15 cellular contexts compared by ENCODE assay signal in genomic region chr9:14907360-14907685, GRCh38. TPM values are rescaled to one million over a fixed set of nuclear protein-coding genes. Genes with fewer than 3 reads are reported as not detected.
DNase-seq lines count a peak whose midpoint lies in the region; ATAC-seq, FAIRE-seq and TF ChIP-seq lines count a peak whose summit lies in the region.
"Had no signal": no experiment of that assay in that cellular context is flagged by ENCODE, and none has a peak within 500 bp of the region (broad histone marks: within the 10 kb centered on the region; RNA-seq: fewer than 3 reads in every experiment).

No MANE protein-coding gene starts in this region.

- no peaks in the 10 kb centered on the region for H3K4me1 ChIP-seq in breast epithelium
- no peaks in the 10 kb centered on the region for H3K4me1 ChIP-seq in mammary epithelial cell (ENCODE audit: insufficient read depth, low read length)
- H3K4me1 ChIP-seq in NT2/D1 (ENCODE audit: insufficient read depth, insufficient read length), result peaks cover 7% of the 10 kb centered on the region
- peaks cover 16 to 38% of the 10 kb centered on the region in 2 donors for H3K4me1 ChIP-seq in kidney (ENCODE audit: control insufficient read depth in 1 of 2, insufficient read depth in 1 of 2, low read depth in 1 of 2, low read length in 2 of 2)

- H3K79me2 ChIP-seq in mammary epithelial cell (ENCODE audit: insufficient read depth, low read length), result no peaks in the 10 kb centered on the region

- CTCF ChIA-PET in mammary epithelial cell (lab: Charles Lee; ENCODE audit: low non-redundant PET), result no interaction called here

- no peak overlapping the region for H3K4me2 ChIP-seq in mammary epithelial cell (ENCODE audit: insufficient read depth, low read depth, low read length)

- no peak overlapping the region for H3K9ac ChIP-seq in mammary epithelial cell (ENCODE audit: insufficient read depth, low read length)
- H3K9ac ChIP-seq in NT2/D1 (ENCODE audit: insufficient read length, low read depth), result no peak overlapping the region
- peak overlapping the region in 1 of 2 donors; percentile 47 for H3K9ac ChIP-seq in kidney (ENCODE audit: low read length in 2 of 2)

- peaks cover 8% of the 10 kb centered on the region for H3K27me3 Mint-ChIP-seq in type B pancreatic cell

- no peaks in the 10 kb centered on the region for H3K9me3 ChIP-seq in breast epithelium
- no peaks in the 10 kb centered on the region for H3K9me3 ChIP-seq in mammary epithelial cell (replicated peaks; ENCODE audit: insufficient read depth, low read length)
- no peaks in the 10 kb centered on the region for H3K9me3 ChIP-seq in NT2/D1 (ENCODE audit: insufficient read depth, low read length)
- H3K9me3 ChIP-seq in kidney (ENCODE audit: control insufficient read depth in 1 of 2, low read length in 2 of 2), result no peaks in the 10 kb centered on the region

- peaks cover 5% of the 10 kb centered on the region for H3K9me3 Mint-ChIP-seq in type B pancreatic cell
- H3K9me3 Mint-ChIP-seq: activated naive CD4-positive, alpha-beta T cell treated with anti-CD3 and anti-CD28 coated beads, Interleukin-2, amount 50 U/mL, for 72 hours; CD4-positive, alpha-beta memory T cell had no signal

- no peak for TF ChIP-seq POLR2A in breast epithelium (IDR thresholded peaks at IDR 0.05)

- H3K27ac ChIP-seq in breast epithelium (no peak overlapping the region), mammary epithelial cell (ENCODE audit: insufficient read depth, low read depth, low read length) (no peak overlapping the region), kidney (ENCODE audit: low read depth in 2 of 2, low read length in 2 of 2) (peak overlapping the region; percentile 39 to 43)

- dilution Hi-C loops in mammary epithelial cell (cut with HindIII; ENCODE audit: low sequenced_read_pairs), result no loop called here

- H4K20me1 ChIP-seq in mammary epithelial cell (ENCODE audit: insufficient read depth, low read length), result no peaks in the 10 kb centered on the region

- no TSS peak for BruUV-seq in mammary epithelial cell (replicated peaks; lab: Mats Ljungman, UMichigan)

- peak overlapping the region; percentile 73 for H3K4me3 Mint-ChIP-seq in type B pancreatic cell
- H3K4me3 Mint-ChIP-seq: CD4-positive, alpha-beta memory T cell; immature natural killer cell had no signal

- intact Hi-C loops in breast epithelium (cut with DNase I; ENCODE audit: low total_unique reads) (no loop called here), mammary epithelial cell (cut with micrococcal nuclease) (no loop called here), kidney (cut with DNase I) (no loop called here)

- H2AFZ ChIP-seq in mammary epithelial cell (ENCODE audit: low read depth, low read length), result no peak overlapping the region

- H3K27me3 ChIP-seq in breast epithelium (no peaks in the 10 kb centered on the region), mammary epithelial cell (ENCODE audit: insufficient read depth, low read length) (no peaks in the 10 kb centered on the region), NT2/D1 (ENCODE audit: insufficient read depth, insufficient read length) (no peaks in the 10 kb centered on the region)

- H3K4me3 ChIP-seq in breast epithelium (peak overlapping the region in 2 of 3 donors; percentile 12 to 23), mammary epithelial cell (replicated peaks in 1 of 3; ENCODE audit: insufficient read depth in 1 of 3, low read depth in 2 of 3, low read length in 3 of 3) (no peak overlapping the region), NT2/D1 (ENCODE audit: insufficient read length, low read depth) (no peak overlapping the region), kidney (ENCODE audit: low read length in 2 of 2) (peak overlapping the region; percentile 51 to 62)
- H3K4me3 ChIP-seq: GM12878 had no signal

- in situ Hi-C loops in mammary epithelial cell (cut with MboI; ENCODE audit: low sequenced_read_pairs in 2 of 2), result no loop called here

- peak overlapping the region; percentile 23 for H3K27ac Mint-ChIP-seq in type B pancreatic cell
- H3K27ac Mint-ChIP-seq: activated naive CD4-positive, alpha-beta T cell treated with anti-CD3 and anti-CD28 coated beads, Interleukin-2, amount 50 U/mL, for 72 hours; CD4-positive, alpha-beta memory T cell; immature natural killer cell had no signal

- DNase-seq in breast epithelium (ENCODE audit: low spot score in 2 of 2) (no peak), mammary epithelial cell (no peak), NT2/D1 (ENCODE audit: low read depth, low spot score) (peak; percentile 28), kidney (no peak), type B pancreatic cell (ENCODE audit: extremely low spot score, unreplicated experiment) (no peak), left lobe of liver (ENCODE audit: low spot score) (no peak)
- no peak for DNase-seq in stimulated activated CD4-positive, alpha-beta T cell treated with anti-CD3 and anti-CD28 coated beads, Interleukin-12 subunit alpha, Interleukin-12 subunit beta, amount 100 ng/mL, for 4 hours
- DNase-seq: activated T-cell treated with anti-CD3 and anti-CD28 coated beads for 4 hours; CD4-positive, alpha-beta memory T cell; foreskin fibroblast; immature natural killer cell; T-helper 2 cell had no signal

- TF ChIP-seq CTCF in breast epithelium (IDR thresholded peaks at IDR 0.05) (no peak), mammary epithelial cell (conservative IDR thresholded peaks at IDR 0.05 in 1 of 2, IDR thresholded peaks at IDR 0.05 in 1 of 2; ENCODE audit: extremely low read depth in 1 of 2, insufficient read depth in 1 of 2, low read depth in 1 of 2, low read length in 2 of 2) (no peak), kidney (IDR thresholded peaks at IDR 0.05; ENCODE audit: borderline replicate concordance, extremely low read depth, insufficient read depth) (no peak), type B pancreatic cell (conservative IDR thresholded peaks at IDR 0.05) (no peak)

- peaks cover 8% of the 10 kb centered on the region for H3K36me3 Mint-ChIP-seq in type B pancreatic cell
- H3K36me3 Mint-ChIP-seq: activated naive CD4-positive, alpha-beta T cell treated with anti-CD3 and anti-CD28 coated beads, Interleukin-2, amount 50 U/mL, for 72 hours; CD4-positive, alpha-beta memory T cell; immature natural killer cell had no signal

- FAIRE-seq in kidney (lab: Jason Lieb, UNC), result no peak
- FAIRE-seq: GM12878 had no signal

- WGBS in mammary epithelial cell (ENCODE audit: low coverage, missing lambda C conversion rate), result 90% methylated on average over 4 of the region's 5 CpGs

- H3K4me1 Mint-ChIP-seq in type B pancreatic cell (ENCODE audit: unreplicated experiment), result peaks cover 47% of the 10 kb centered on the region
- H3K4me1 Mint-ChIP-seq: CD4-positive, alpha-beta memory T cell; immature natural killer cell had no signal

- ATAC-seq in left lobe of liver (no peak), GM18498 (IDR thresholded peaks at IDR 0.05; ENCODE audit: unreplicated experiment) (no peak)
- ATAC-seq: activated naive CD4-positive, alpha-beta T cell treated with anti-CD3 and anti-CD28 coated beads, Interleukin-2, amount 50 U/mL, for 72 hours; GM12878 had no signal

- H3K36me3 ChIP-seq in breast epithelium (no peaks in the 10 kb centered on the region), mammary epithelial cell (ENCODE audit: insufficient read depth, low read length) (no peaks in the 10 kb centered on the region), NT2/D1 (ENCODE audit: insufficient read depth, insufficient read length, low read length) (no peaks in the 10 kb centered on the region), kidney (ENCODE audit: control insufficient read depth in 1 of 2, insufficient read depth in 2 of 2, low read length in 2 of 2) (no peaks in the 10 kb centered on the region)

RNA-seq across cellular contexts. Expression of gene FREM1, which starts 2.9 kb away (rescaled TPM):
- total RNA-seq in breast epithelium (10 to 100 TPM in 1 of 3 donors, 1 to 10 TPM in 2; 4.1 to 12.2 (median 4.3) TPM), mammary epithelial cell (not detected), kidney (8.3 TPM), type B pancreatic cell (ENCODE audit: low replicate concordance) (8.6 and 50.8 TPM in 2 replicates), left lobe of liver (0.86 TPM)
- polyA plus RNA-seq in mammary epithelial cell (not detected), kidney (ENCODE audit: insufficient read depth, low read depth, low replicate concordance) (17.0 TPM)
- polyA minus RNA-seq in mammary epithelial cell, result not detected
- polyA plus RNA-seq: CD4-positive, alpha-beta memory T cell; immature natural killer cell had no signal

Comparison
In these comparisons a context has a peak if more than half of its experiments do, and no peak if none do; other contexts are left out.
1. H3K4me3 ChIP-seq: peak in breast epithelium (2 of 3) and kidney (2 of 2); none in mammary epithelial cell (0 of 3) and NT2/D1 (single experiment).
2. H3K27ac ChIP-seq: peak in kidney (2 of 2); none in breast epithelium (0 of 2) and mammary epithelial cell (single experiment).